In genomic region chr1:89822109-89822962, GRCh38 we compare ENCODE assay signal across 8 cellular contexts. TPM values are rescaled to one million over a fixed set of nuclear protein-coding genes. Genes with fewer than 3 reads are reported as not detected.
A peak's percentile ranks its signal among the peaks of the same experiment; 100 is the strongest.
DNase-seq lines count a peak whose midpoint lies in the region; ATAC-seq and TF ChIP-seq lines count a peak whose summit lies in the region.

No MANE protein-coding gene starts in this region.

- ATAC-seq in left colon = peak; percentile 11
- no peak for ATAC-seq in HG02759 (IDR thresholded peaks at IDR 0.05; ENCODE audit: unreplicated experiment)
- ATAC-seq in GM21825 (IDR thresholded peaks at IDR 0.05; ENCODE audit: unreplicated experiment) = no peak

- no peak for TF ChIP-seq POLR2A in transverse colon (IDR thresholded peaks at IDR 0.05)

- peaks cover 11% of the 10 kb centered on the region for H3K36me3 ChIP-seq in HUES64 (ENCODE audit: insufficient read depth, low read length)
- H3K36me3 ChIP-seq in adipocyte (ENCODE audit: control insufficient read depth, insufficient read depth, low read length, severe bottlenecking) = no peaks in the 10 kb centered on the region
- H3K36me3 ChIP-seq in transverse colon = peaks cover 0 to 4% (median 0%) of the 10 kb centered on the region in 4 donors

- peak overlapping the region; percentile 86 for H3K27ac ChIP-seq in C4-2B
- H3K27ac ChIP-seq in HUES64 (ENCODE audit: low read depth, low read length) = peak overlapping the region; percentile 80
- peak overlapping the region; percentile 91 to 96 (median 93) for H3K27ac ChIP-seq in transverse colon

- no peak for TF ChIP-seq EP300 in transverse colon (IDR thresholded peaks at IDR 0.05; ENCODE audit: low read depth)

- peak overlapping the region; percentile 95 for H3K9ac ChIP-seq in HUES64 (ENCODE audit: low read depth, low read length)
- peak overlapping the region; percentile 83 for H3K9ac ChIP-seq in adipocyte (ENCODE audit: low read length)

- peaks cover 13% of the 10 kb centered on the region for H3K4me1 ChIP-seq in HUES64 (ENCODE audit: insufficient read depth, low read length)
- peaks cover 28% of the 10 kb centered on the region for H3K4me1 ChIP-seq in adipocyte (ENCODE audit: control insufficient read depth, insufficient read depth, low read length)
- H3K4me1 ChIP-seq in transverse colon = peaks cover 0 to 29% (median 16%) of the 10 kb centered on the region in 4 donors

- intact Hi-C loops in left colon (cut with DNase I, micrococcal nuclease) (no loop called here), transverse colon (cut with DNase I; ENCODE audit: low total_unique reads) (no loop called here)

- no peak for TF ChIP-seq CTCF in C4-2B (conservative IDR thresholded peaks at IDR 0.05)
- no peak for TF ChIP-seq CTCF in transverse colon (IDR thresholded peaks at IDR 0.05)

- WGBS in HUES64 = 43% methylated on average over 17 of the region's 17 CpGs
- 45 to 58% methylated on average over 13 to 17 of the region's 17 CpGs for WGBS in transverse colon (ENCODE audit: low coverage in 1 of 2), 2 donors

- peaks cover 11% of the 10 kb centered on the region for H3K27me3 ChIP-seq in HUES64 (ENCODE audit: insufficient read depth, low read length)
- H3K27me3 ChIP-seq in adipocyte (replicated peaks; ENCODE audit: control insufficient read depth, insufficient read depth, low read length) = peaks cover 4% of the 10 kb centered on the region
- H3K27me3 ChIP-seq in transverse colon = no peaks in the 10 kb centered on the region

- H3K4me3 ChIP-seq in HUES64 (ENCODE audit: low read length) (peak overlapping the region; percentile 82), adipocyte (ENCODE audit: low read length) (peak overlapping the region; percentile 88), transverse colon (peak overlapping the region; percentile 48 to 97 (median 84))

- in situ Hi-C loops in transverse colon (cut with MboI; ENCODE audit: low pct_ligation_motif_present in 1 of 4, low pct_unique_long_range_greater_than_20kb in 1 of 4, low sequenced_read_pairs in 3 of 4) = no loop called here

- no peak for DNase-seq in adipocyte (ENCODE audit: low read depth)
- peak in 1 of 2 donors; percentile 23 for DNase-seq in left colon
- DNase-seq in transverse colon = peak; percentile 21
- no peak for DNase-seq in NCI-H1436 (lab: John Stamatoyannopoulos, UW)

- no peaks in the 10 kb centered on the region for H3K9me3 ChIP-seq in HUES64 (ENCODE audit: insufficient read depth, low read depth, low read length)
- no peaks in the 10 kb centered on the region for H3K9me3 ChIP-seq in adipocyte (ENCODE audit: control insufficient read depth, low read length)
- no peaks in the 10 kb centered on the region for H3K9me3 ChIP-seq in transverse colon

RNA-seq across cellular contexts. Expression of gene LRRC8D, which starts 1.5 kb away (rescaled TPM):
- 34.0 TPM for polyA plus RNA-seq in HUES64 (2013, experiment 1 of 2)
- polyA plus RNA-seq in HUES64 (2013, experiment 2 of 2) = 34.5 TPM
- 10 to 100 TPM; 36.6 to 48.0 TPM for total RNA-seq in left colon
- 10 to 100 TPM in 3 of 4 donors, 1 to 10 TPM in 1; 8.2 to 81.5 (median 52.4) TPM for total RNA-seq in transverse colon
